ENCODE assay signal across 11 cellular contexts in genomic region chr2:62913311-62913710, GRCh38.
"Had no signal": no experiment of that assay in that cellular context is flagged by ENCODE, and none has a peak within 500 bp of the region (broad histone marks: within the 10 kb centered on the region; RNA-seq: fewer than 3 reads in every experiment).

No MANE protein-coding gene starts in this region.

- H3K4me3 Mint-ChIP-seq: GM23338, H9, HFFc6 had no signal

- H3K4me1 ChIP-seq: HAP-1 had no signal

- H3K9ac ChIP-seq: GM23248 had no signal

- H3K27ac ChIP-seq: GM23248 had no signal

- H3K4me3 ChIP-seq: GM23248, GM23338, HAP-1 had no signal

- FAIRE-seq: H1, H54 had no signal

- H2AFZ ChIP-seq: GM23248, GM23338 had no signal

- ATAC-seq: GM23338, HCT116 had no signal

- H3K9me3 ChIP-seq: HAP-1 had no signal

- H3K4me1 Mint-ChIP-seq: GM23338, H9 had no signal

- H3K4me2 ChIP-seq: GM23338 had no signal

- H3K36me3 ChIP-seq: HAP-1 had no signal

- H3K27ac Mint-ChIP-seq: GM23338, H9, HFFc6 had no signal

- DNase-seq: GM23248, GOT3, H7, H9, HCEC 1CT, HFFc6 had no signal

- H3K9me3 Mint-ChIP-seq: GM23338, H9, HFFc6 had no signal
